ENCODE assay signal across 18 cellular contexts in genomic region chr15:36449084-36449661, GRCh38.
DNase-seq lines count a peak whose midpoint lies in the region; ATAC-seq, FAIRE-seq and TF ChIP-seq lines count a peak whose summit lies in the region.
"Had no signal": no experiment of that assay in that cellular context is flagged by ENCODE, and none has a peak within 500 bp of the region (broad histone marks: within the 10 kb centered on the region; RNA-seq: fewer than 3 reads in every experiment).

No MANE protein-coding gene starts in this region.

- DNase-seq in AG08395 (ENCODE audit: low spot score) (peak; percentile 5), HCT116 (ENCODE audit: low read depth, low spot score) (peak; percentile 83), astrocyte (ENCODE audit: low read depth) (no peak), iris pigment epithelial cell (ENCODE audit: low read depth) (peak; percentile 13), GM19239 (ENCODE audit: insufficient read length, low spot score) (no peak), trophoblast cell (no peak)
- no peak for DNase-seq in activated CD4-positive, alpha-beta T cell treated with anti-CD3 and anti-CD28 coated beads for 48 hours
- DNase-seq: activated effector memory CD4-positive, alpha-beta T cell treated with Interleukin-2 at 50 U/mL for 16 hours; aorta; effector CD4-positive, alpha-beta T cell; EL; H7; Kasumi-1; kidney glomerular epithelial cell; NCI-H187 had no signal

- no peaks in the 10 kb centered on the region for H3K27me3 Mint-ChIP-seq in astrocyte (ENCODE audit: low read depth, unreplicated experiment)
- H3K27me3 Mint-ChIP-seq: B cell had no signal

- H3K79me2 ChIP-seq in HCT116 (ENCODE audit: insufficient read depth, low read length) (no peaks in the 10 kb centered on the region), astrocyte (ENCODE audit: insufficient read depth, low read length) (no peaks in the 10 kb centered on the region), trophoblast cell (ENCODE audit: control insufficient read depth, insufficient read depth, low read length, poor library complexity) (no peaks in the 10 kb centered on the region)

- H2AK5ac ChIP-seq in trophoblast cell (ENCODE audit: low read length): no peak overlapping the region

- peaks cover 2% of the 10 kb centered on the region for H3K9me3 Mint-ChIP-seq in astrocyte (ENCODE audit: unreplicated experiment)

- H3K36me3 ChIP-seq in HCT116 (ENCODE audit: control insufficient read depth in 1 of 2, insufficient read depth in 2 of 2, low read length in 2 of 2) (no peaks in the 10 kb centered on the region), astrocyte (ENCODE audit: insufficient read depth, low read length) (no peaks in the 10 kb centered on the region), trophoblast cell (ENCODE audit: control insufficient read depth in 1 of 2, insufficient read depth in 2 of 2, low read length in 2 of 2) (no peaks in the 10 kb centered on the region)

- TF ChIP-seq CTCF in HCT116 (IDR thresholded peaks at IDR 0.05 in 2 of 3, conservative IDR thresholded peaks at IDR 0.05 in 1 of 3; ENCODE audit: borderline replicate concordance in 1 of 3, insufficient read depth in 1 of 3, low read depth in 2 of 3, low read length in 2 of 3) (peak in 2 of 3 experiments; percentile 9 to 15; a peak in 2 of 6 replicates), astrocyte (IDR thresholded peaks at IDR 0.05; ENCODE audit: insufficient read depth, low read depth, low read length) (no peak)

- RAD21 ChIA-PET in HCT116 (lab: Charles Lee; ENCODE audit: low non-redundant PET in 1 of 2, low total read pairs in 2 of 2, uncharacterized antibody in 2 of 2, unreplicated experiment in 2 of 2): interaction anchor here in 1 of 2 experiments (0.5 kb wide), 1 partner anchor 698 kb away, joined by 3 read pairs; no protein-coding TSS in a partner anchor

- H3K4ac ChIP-seq in trophoblast cell (ENCODE audit: low read depth, low read length): no peak overlapping the region

- peak; percentile 53 for TF ChIP-seq RAD21 in HCT116 (IDR thresholded peaks at IDR 0.05; ENCODE audit: low read depth)

- H3K27me3 ChIP-seq in HCT116 (ENCODE audit: insufficient read depth, low read length): no peaks in the 10 kb centered on the region
- no peaks in the 10 kb centered on the region for H3K27me3 ChIP-seq in astrocyte (ENCODE audit: insufficient read depth, low read length)
- H3K27me3 ChIP-seq in trophoblast cell (ENCODE audit: insufficient read depth, low read length): no peaks in the 10 kb centered on the region

- FAIRE-seq in astrocyte (lab: Jason Lieb, UNC) (no peak), GM19239 (lab: Jason Lieb, UNC) (no peak)
- FAIRE-seq: frontal cortex had no signal

- no peaks in the 10 kb centered on the region for H3K9me3 ChIP-seq in HCT116 (ENCODE audit: control insufficient read depth in 1 of 2, insufficient read depth in 1 of 2, low read depth in 1 of 2, low read length in 2 of 2)
- H3K9me3 ChIP-seq in astrocyte (ENCODE audit: insufficient read depth, low read depth, low read length): no peaks in the 10 kb centered on the region
- H3K9me3 ChIP-seq in trophoblast cell (ENCODE audit: insufficient read depth, low read depth, low read length): no peaks in the 10 kb centered on the region

- no peaks in the 10 kb centered on the region for H3K9me2 ChIP-seq in HCT116 (ENCODE audit: insufficient read depth)

- H3K14ac ChIP-seq in trophoblast cell (ENCODE audit: low read length): no peak overlapping the region

- peak overlapping the region; percentile 88 for H2AFZ ChIP-seq in HCT116 (ENCODE audit: low read depth, low read length, poor library complexity, severe bottlenecking)
- peak overlapping the region; percentile 42 for H2AFZ ChIP-seq in astrocyte (ENCODE audit: low read depth, low read length)
- H2AFZ ChIP-seq in trophoblast cell (ENCODE audit: insufficient read depth, low read length, poor library complexity): no peak overlapping the region

- no peaks in the 10 kb centered on the region for H3K36me3 Mint-ChIP-seq in astrocyte (ENCODE audit: low read depth, unreplicated experiment)

- CTCF ChIA-PET in HCT116 (lab: Charles Lee): interaction anchor here (0.7 to 1.6 kb wide), 5 partner anchors 42 to 1161 kb away, joined by 3 to 4 read pairs (median 3); no protein-coding TSS in a partner anchor

- no peak overlapping the region for H2BK120ac ChIP-seq in trophoblast cell (ENCODE audit: insufficient read depth, low read length, poor library complexity)

- H3K4me1 ChIP-seq in HCT116 (ENCODE audit: control insufficient read depth in 1 of 2, insufficient read depth in 2 of 2, low read length in 2 of 2): peaks cover 17 to 28% of the 10 kb centered on the region in 2 experiments
- H3K4me1 ChIP-seq in astrocyte (ENCODE audit: insufficient read depth, low read length): no peaks in the 10 kb centered on the region
- H3K4me1 ChIP-seq in trophoblast cell (ENCODE audit: control insufficient read depth in 1 of 2, insufficient read depth in 2 of 2, low read length in 2 of 2): no peaks in the 10 kb centered on the region

- WGBS in trophoblast cell (ENCODE audit: extremely low coverage, insufficient coverage, insufficient read length): no CpG with 5 or more reads among the region's 5 CpGs

- H3K4me1 Mint-ChIP-seq in astrocyte (ENCODE audit: low read depth, unreplicated experiment): peaks cover 3% of the 10 kb centered on the region
- H3K4me1 Mint-ChIP-seq: B cell had no signal

- peak overlapping the region in 1 of 2 experiments; percentile 22; a peak in 2 of 4 replicates for H3K4me3 ChIP-seq in HCT116 (replicated peaks in 1 of 2; ENCODE audit: low read depth in 1 of 2, low read length in 2 of 2)
- H3K4me3 ChIP-seq in astrocyte (ENCODE audit: insufficient read depth, low read depth, low read length): no peak overlapping the region
- H3K4me3 ChIP-seq in trophoblast cell (ENCODE audit: low read depth, low read length): no peak overlapping the region

- H4K91ac ChIP-seq in trophoblast cell (ENCODE audit: low read depth, low read length): no peak overlapping the region

- no peak overlapping the region for H2BK12ac ChIP-seq in trophoblast cell (ENCODE audit: low read length)

- no TSS peak for BruUV-seq in HCT116 (replicated peaks; lab: Mats Ljungman, UMichigan)

- POLR2A ChIA-PET in HCT116 (lab: Charles Lee): interaction anchor here (1.1 to 1.3 kb wide), 3 partner anchors 10 to 42 kb away, joined by 3 to 5 read pairs (median 5); no protein-coding TSS in a partner anchor

- no peak overlapping the region for H4K8ac ChIP-seq in trophoblast cell (ENCODE audit: low read depth, low read length)

- H3K18ac ChIP-seq in trophoblast cell (ENCODE audit: low read length): no peak overlapping the region

- H2BK5ac ChIP-seq in trophoblast cell (ENCODE audit: low read depth, low read length, poor library complexity): no peak overlapping the region

- peak overlapping the region; percentile 34; the same call in 1 of the 2 replicates for H3K27ac ChIP-seq in HCT116 (ENCODE audit: low read depth, low read length)
- no peak overlapping the region for H3K27ac ChIP-seq in astrocyte (ENCODE audit: low read depth, low read length)
- no peak overlapping the region for H3K27ac ChIP-seq in trophoblast cell (ENCODE audit: low read depth, low read length)

- H3K23ac ChIP-seq in trophoblast cell (ENCODE audit: low read length): no peak overlapping the region

- ATAC-seq in HCT116 (peak; percentile 99), GM21529 (IDR thresholded peaks at IDR 0.05; ENCODE audit: unreplicated experiment) (no peak)

- intact Hi-C loops in HCT116 (cut with micrococcal nuclease): no loop called here

- H4K20me1 ChIP-seq in HCT116 (ENCODE audit: insufficient read depth) (no peaks in the 10 kb centered on the region), astrocyte (ENCODE audit: insufficient read depth, low read length) (no peaks in the 10 kb centered on the region)

- H4K12ac ChIP-seq in trophoblast cell (ENCODE audit: low read depth, low read length): no peak overlapping the region

- H3K9ac ChIP-seq in HCT116 (ENCODE audit: low read length): peak overlapping the region; percentile 34
- H3K9ac ChIP-seq in astrocyte (ENCODE audit: low read length): no peak overlapping the region
- no peak overlapping the region for H3K9ac ChIP-seq in trophoblast cell (ENCODE audit: low read length)

- H3K4me2 ChIP-seq in HCT116 (ENCODE audit: low read length) (peak overlapping the region; percentile 69), astrocyte (ENCODE audit: low read length) (no peak overlapping the region), trophoblast cell (ENCODE audit: low read length) (no peak overlapping the region)

- no peak overlapping the region for H3K4me3 Mint-ChIP-seq in astrocyte (ENCODE audit: unreplicated experiment)
- H3K4me3 Mint-ChIP-seq: B cell had no signal

- H3K79me1 ChIP-seq in trophoblast cell (ENCODE audit: low read length): no peaks in the 10 kb centered on the region

- no peak for TF ChIP-seq POLR2A in HCT116 (IDR thresholded peaks at IDR 0.05; ENCODE audit: borderline replicate concordance, extremely low read depth, insufficient read depth, insufficient read length)

- no peak overlapping the region for H3K27ac Mint-ChIP-seq in astrocyte (ENCODE audit: unreplicated experiment)
- H3K27ac Mint-ChIP-seq: B cell had no signal

TF ChIP-seq in HCT116, 20 proteins besides CTCF, POLR2A, EP300 and RAD21:
- TF ChIP-seq SIN3A (IDR thresholded peaks at IDR 0.05; ENCODE audit: low read depth) (no peak), CBX3 (IDR thresholded peaks at IDR 0.05; ENCODE audit: low read depth) (peak; percentile 71; the same call in 1 of the 2 replicates), TCF7L2 (IDR thresholded peaks at IDR 0.05; ENCODE audit: borderline replicate concordance, extremely low read depth, insufficient read depth, insufficient read length) (peak; percentile 24)

Comparison
In these comparisons a context has a peak if more than half of its experiments do, and no peak if none do; other contexts are left out.
1. DNase-seq: peak in AG08395 (single experiment), HCT116 (single experiment) and iris pigment epithelial cell (single experiment); none in astrocyte (single experiment), activated CD4-positive, alpha-beta T cell treated with anti-CD3 and anti-CD28 coated beads for 48 hours (single experiment), GM19239 (single experiment) and trophoblast cell (0 of 2).